Comparison of ENCODE assay signal across 17 cellular contexts in the genomic region with DNA sequence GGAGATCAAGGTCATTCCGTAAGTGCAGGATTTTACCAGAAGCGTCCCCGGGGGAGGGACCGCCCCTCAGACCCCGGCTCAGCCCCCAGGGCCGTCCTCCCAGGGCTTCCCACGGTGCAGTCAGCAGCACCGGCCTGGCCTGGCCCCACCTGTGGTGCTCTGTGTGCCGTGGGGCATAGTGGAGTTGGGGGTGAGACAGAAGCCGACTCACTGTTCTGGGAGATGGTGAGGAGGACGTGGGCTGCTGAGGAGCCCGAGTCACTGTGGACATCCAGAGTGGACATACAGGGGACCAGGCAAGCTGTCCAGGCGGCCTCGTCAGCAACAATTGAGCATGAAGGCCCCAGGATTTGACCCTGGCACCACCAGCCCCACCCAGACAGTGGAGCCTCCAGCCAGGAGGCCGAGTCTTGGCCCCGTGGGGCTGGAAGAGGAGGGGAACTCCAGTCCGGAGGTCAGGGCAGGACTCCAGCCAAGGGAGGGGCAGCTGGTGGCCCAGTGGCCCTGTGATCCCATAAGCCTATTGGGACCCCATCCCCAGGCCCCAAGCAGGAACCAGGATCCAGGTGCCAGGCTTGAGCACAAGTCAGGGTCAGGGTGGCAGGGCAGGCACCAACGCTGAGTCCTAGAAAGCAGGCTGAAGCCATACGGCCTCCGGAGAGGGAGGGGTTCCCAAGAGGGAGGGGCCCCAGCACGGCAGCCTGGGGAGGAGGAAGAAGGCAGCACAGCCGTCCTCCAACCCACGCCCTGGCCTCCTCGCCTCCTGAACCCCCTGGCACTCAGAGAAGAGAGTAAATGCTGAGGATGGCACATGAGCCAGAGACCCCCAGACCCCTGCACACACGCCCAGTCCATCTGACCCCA. TPM values are rescaled to one million over a fixed set of nuclear protein-coding genes. Genes with fewer than 3 reads are reported as not detected.
DNase-seq lines count a peak whose midpoint lies in the region; ATAC-seq and TF ChIP-seq lines count a peak whose summit lies in the region.
"Had no signal": no experiment of that assay in that cellular context is flagged by ENCODE, and none has a peak within 500 bp of the region (broad histone marks: within the 10 kb centered on the region; RNA-seq: fewer than 3 reads in every experiment).

No MANE protein-coding gene starts in this region.

- H3K36me3 Mint-ChIP-seq in activated T-cell treated with anti-CD3 and anti-CD28 coated beads, Interleukin-2, amount 50 U/mL, for 24 hours (ENCODE audit: low read depth), result no peaks in the 10 kb centered on the region

- TF ChIP-seq CTCF in dorsolateral prefrontal cortex (IDR thresholded peaks at IDR 0.05 in 54 of 56, conservative IDR thresholded peaks at IDR 0.05 in 2 of 56; ENCODE audit: low read depth in 1 of 56, partially characterized antibody in 56 of 56) (no peak), spleen (IDR thresholded peaks at IDR 0.05 in 8 of 11, conservative IDR thresholded peaks at IDR 0.05 in 3 of 11) (no peak)

- H3K27ac ChIP-seq in dorsolateral prefrontal cortex (peak overlapping the region in 58 of 59 donors; percentile 34 to 98 (median 94)), spleen (no peak overlapping the region)
- H3K27ac ChIP-seq: 22Rv1, BLaER1 had no signal

- H3K9me3 Mint-ChIP-seq in activated T-cell treated with anti-CD3 and anti-CD28 coated beads, Interleukin-2, amount 50 U/mL, for 24 hours, result no peaks in the 10 kb centered on the region
- H3K9me3 Mint-ChIP-seq: CD8-positive, alpha-beta memory T cell had no signal

- no peaks in the 10 kb centered on the region for H3K36me3 ChIP-seq in spleen

- H3K4me1 ChIP-seq in spleen, result no peaks in the 10 kb centered on the region

- peaks cover 6% of the 10 kb centered on the region for H3K27me3 Mint-ChIP-seq in activated T-cell treated with anti-CD3 and anti-CD28 coated beads, Interleukin-2, amount 50 U/mL, for 24 hours

- no peak for TF ChIP-seq POLR2A in spleen (IDR thresholded peaks at IDR 0.05)

- H3K4me3 Mint-ChIP-seq in activated T-cell treated with anti-CD3 and anti-CD28 coated beads, Interleukin-2, amount 50 U/mL, for 24 hours, result no peak overlapping the region
- H3K4me3 Mint-ChIP-seq: CD8-positive, alpha-beta memory T cell had no signal

- no peaks in the 10 kb centered on the region for H3K9me3 ChIP-seq in spleen

- ATAC-seq in HG02885 (IDR thresholded peaks at IDR 0.05; ENCODE audit: poor library complexity, unreplicated experiment), result no peak
- no peak for ATAC-seq in HG03196 (IDR thresholded peaks at IDR 0.05; ENCODE audit: unreplicated experiment)

- WGBS in spleen, 5 donors, result 57 to 70% (median 60%) methylated on average over 14 to 25 of the region's 25 CpGs

- peak overlapping the region in 6 of 59 donors; percentile 4 to 16 (median 10) for H3K4me3 ChIP-seq in dorsolateral prefrontal cortex
- no peak overlapping the region for H3K4me3 ChIP-seq in spleen
- H3K4me3 ChIP-seq: BLaER1 had no signal

- peak; percentile 32 for DNase-seq in DMS 273 (lab: John Stamatoyannopoulos, UW; ENCODE audit: unreplicated experiment)
- no peak for DNase-seq in DMS 273 treated with DMSO at 0.1 percent for 48 hours (lab: John Stamatoyannopoulos, UW)
- peak in 4 of 10 donors; percentile 51 to 73 (median 66) for DNase-seq in dorsolateral prefrontal cortex
- peak; percentile 48 for DNase-seq in midbrain (lab: John Stamatoyannopoulos, UW)
- peak; percentile 65 for DNase-seq in spleen
- DNase-seq in activated T-cell treated with anti-CD3 and anti-CD28 coated beads, Interleukin-2, amount 50 U/mL, for 24 hours, result no peak
- DNase-seq: DMS153, MV-4-11, NCI-H1417 treated with DMSO at 0.1 percent for 48 hours, NCI-H2029, NCI-H510A treated with DMSO at 0.1 percent for 48 hours, RPMI8226 had no signal

- intact Hi-C loops in dorsolateral prefrontal cortex (cut with DNase I), result no loop called here
- intact Hi-C loops in spleen (cut with DNase I; ENCODE audit: low total_unique reads), result no loop called here

- no peaks in the 10 kb centered on the region for H3K4me1 Mint-ChIP-seq in activated T-cell treated with anti-CD3 and anti-CD28 coated beads, Interleukin-2, amount 50 U/mL, for 24 hours (ENCODE audit: low read depth)

- H3K27me3 ChIP-seq in dorsolateral prefrontal cortex (peaks cover 0 to 5% (median 0%) of the 10 kb centered on the region in 45 donors), spleen (replicated peaks in 1 of 7) (peaks cover 0 to 28% (median 3%) of the 10 kb centered on the region in 7 donors)
- H3K27me3 ChIP-seq: BLaER1 had no signal

- H3K27ac Mint-ChIP-seq in activated T-cell treated with anti-CD3 and anti-CD28 coated beads, Interleukin-2, amount 50 U/mL, for 24 hours, result no peak overlapping the region
- H3K27ac Mint-ChIP-seq: CD8-positive, alpha-beta memory T cell had no signal

RNA-seq across cellular contexts. Expression of a gene that starts 19.0 kb away (rescaled TPM):
- total RNA-seq in dorsolateral prefrontal cortex, result 100 to 1,000 TPM; 167 to 373 (median 261) TPM
- 100 to 1,000 TPM in 4 of 7 donors, 10 to 100 TPM in 3; 51.7 to 187 (median 160) TPM for total RNA-seq in spleen
- 100 to 1,000 TPM; 444 to 497 (median 461) TPM for polyA plus RNA-seq in spleen

RNA-seq across cellular contexts. Expression of a gene that starts 19.2 kb away (rescaled TPM):
- total RNA-seq in dorsolateral prefrontal cortex, result 10 to 100 TPM in 92 of 120 experiments, 1 to 10 TPM in 28; 5.0 to 32.6 (median 13.8) TPM
- 10 to 100 TPM in 6 of 7 donors, 1 to 10 TPM in 1; 9.2 to 28.2 (median 14.6) TPM for total RNA-seq in spleen
- polyA plus RNA-seq in spleen, result 10 to 100 TPM; 18.9 to 32.6 (median 20.0) TPM

RNA-seq across cellular contexts. Expression of a gene that starts 29.7 kb away (rescaled TPM):
- total RNA-seq in dorsolateral prefrontal cortex, result 10 to 100 TPM in 116 of 120 experiments, 1 to 10 TPM in 4; 6.4 to 96.3 (median 26.0) TPM
- 10 to 100 TPM in 6 of 7 donors, 1 to 10 TPM in 1; 10.0 to 19.8 (median 15.8) TPM for total RNA-seq in spleen
- 1 to 10 TPM; 4.4 to 7.7 (median 6.1) TPM for polyA plus RNA-seq in spleen

RNA-seq across cellular contexts. Expression of a gene that starts 33.8 kb away (rescaled TPM):
- total RNA-seq in dorsolateral prefrontal cortex (10 to 100 TPM in 10 of 120 experiments, 1 to 10 TPM in 110; 2.7 to 12.4 (median 5.8) TPM), spleen (10 to 100 TPM; 11.2 to 28.8 (median 21.2) TPM)
- 10 to 100 TPM in 2 of 3 donors, 1 to 10 TPM in 1; 5.6 to 19.3 (median 11.7) TPM for polyA plus RNA-seq in spleen

RNA-seq across cellular contexts. Expression of a gene that starts 50.5 kb away (rescaled TPM):
- total RNA-seq in dorsolateral prefrontal cortex, result 10 to 100 TPM; 32.0 to 54.7 (median 45.0) TPM
- 100 to 1,000 TPM in 1 of 7 donors, 10 to 100 TPM in 6; 52.0 to 102 (median 80.3) TPM for total RNA-seq in spleen
- polyA plus RNA-seq in spleen, result 10 to 100 TPM; 29.7 to 84.2 (median 53.3) TPM

Comparison
In these comparisons a context has a peak if more than half of its experiments do, and no peak if none do; other contexts are left out.
1. DNase-seq: peak in DMS 273 (single experiment), midbrain (single experiment) and spleen (single experiment); none in DMS 273 treated with DMSO at 0.1 percent for 48 hours (single experiment) and activated T-cell treated with anti-CD3 and anti-CD28 coated beads, Interleukin-2, amount 50 U/mL, for 24 hours (single experiment).
2. H3K27ac ChIP-seq: peak in dorsolateral prefrontal cortex (58 of 59); none in spleen (0 of 8).